ENCODE assay signal across 1 cellular context in the genomic region with DNA sequence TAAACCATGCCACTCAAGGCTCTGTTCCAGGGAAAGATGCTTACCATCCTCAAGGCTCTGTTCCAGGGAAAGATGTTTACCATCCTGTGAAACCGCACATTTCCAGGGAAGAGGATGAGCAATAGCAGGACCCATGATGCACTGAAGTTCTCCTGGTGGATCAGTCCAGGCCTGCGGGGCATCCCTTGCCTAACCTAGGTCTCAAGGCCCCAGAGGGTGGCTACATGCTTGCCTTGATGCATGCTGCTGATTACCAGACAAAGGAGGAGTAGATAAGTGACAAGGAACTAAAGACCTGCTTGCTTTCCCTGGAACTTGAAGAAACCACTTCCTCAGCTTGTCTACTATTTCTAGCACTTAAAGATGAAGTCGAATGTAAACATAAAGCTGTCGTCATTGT.
TF ChIP-seq lines count a peak whose summit lies in the region.

No MANE protein-coding gene starts in this region.

TF ChIP-seq in GM23338, 12 proteins besides CTCF, POLR2A, EP300 and RAD21 (continued from another document):
- TF ChIP-seq, protein P1, sequence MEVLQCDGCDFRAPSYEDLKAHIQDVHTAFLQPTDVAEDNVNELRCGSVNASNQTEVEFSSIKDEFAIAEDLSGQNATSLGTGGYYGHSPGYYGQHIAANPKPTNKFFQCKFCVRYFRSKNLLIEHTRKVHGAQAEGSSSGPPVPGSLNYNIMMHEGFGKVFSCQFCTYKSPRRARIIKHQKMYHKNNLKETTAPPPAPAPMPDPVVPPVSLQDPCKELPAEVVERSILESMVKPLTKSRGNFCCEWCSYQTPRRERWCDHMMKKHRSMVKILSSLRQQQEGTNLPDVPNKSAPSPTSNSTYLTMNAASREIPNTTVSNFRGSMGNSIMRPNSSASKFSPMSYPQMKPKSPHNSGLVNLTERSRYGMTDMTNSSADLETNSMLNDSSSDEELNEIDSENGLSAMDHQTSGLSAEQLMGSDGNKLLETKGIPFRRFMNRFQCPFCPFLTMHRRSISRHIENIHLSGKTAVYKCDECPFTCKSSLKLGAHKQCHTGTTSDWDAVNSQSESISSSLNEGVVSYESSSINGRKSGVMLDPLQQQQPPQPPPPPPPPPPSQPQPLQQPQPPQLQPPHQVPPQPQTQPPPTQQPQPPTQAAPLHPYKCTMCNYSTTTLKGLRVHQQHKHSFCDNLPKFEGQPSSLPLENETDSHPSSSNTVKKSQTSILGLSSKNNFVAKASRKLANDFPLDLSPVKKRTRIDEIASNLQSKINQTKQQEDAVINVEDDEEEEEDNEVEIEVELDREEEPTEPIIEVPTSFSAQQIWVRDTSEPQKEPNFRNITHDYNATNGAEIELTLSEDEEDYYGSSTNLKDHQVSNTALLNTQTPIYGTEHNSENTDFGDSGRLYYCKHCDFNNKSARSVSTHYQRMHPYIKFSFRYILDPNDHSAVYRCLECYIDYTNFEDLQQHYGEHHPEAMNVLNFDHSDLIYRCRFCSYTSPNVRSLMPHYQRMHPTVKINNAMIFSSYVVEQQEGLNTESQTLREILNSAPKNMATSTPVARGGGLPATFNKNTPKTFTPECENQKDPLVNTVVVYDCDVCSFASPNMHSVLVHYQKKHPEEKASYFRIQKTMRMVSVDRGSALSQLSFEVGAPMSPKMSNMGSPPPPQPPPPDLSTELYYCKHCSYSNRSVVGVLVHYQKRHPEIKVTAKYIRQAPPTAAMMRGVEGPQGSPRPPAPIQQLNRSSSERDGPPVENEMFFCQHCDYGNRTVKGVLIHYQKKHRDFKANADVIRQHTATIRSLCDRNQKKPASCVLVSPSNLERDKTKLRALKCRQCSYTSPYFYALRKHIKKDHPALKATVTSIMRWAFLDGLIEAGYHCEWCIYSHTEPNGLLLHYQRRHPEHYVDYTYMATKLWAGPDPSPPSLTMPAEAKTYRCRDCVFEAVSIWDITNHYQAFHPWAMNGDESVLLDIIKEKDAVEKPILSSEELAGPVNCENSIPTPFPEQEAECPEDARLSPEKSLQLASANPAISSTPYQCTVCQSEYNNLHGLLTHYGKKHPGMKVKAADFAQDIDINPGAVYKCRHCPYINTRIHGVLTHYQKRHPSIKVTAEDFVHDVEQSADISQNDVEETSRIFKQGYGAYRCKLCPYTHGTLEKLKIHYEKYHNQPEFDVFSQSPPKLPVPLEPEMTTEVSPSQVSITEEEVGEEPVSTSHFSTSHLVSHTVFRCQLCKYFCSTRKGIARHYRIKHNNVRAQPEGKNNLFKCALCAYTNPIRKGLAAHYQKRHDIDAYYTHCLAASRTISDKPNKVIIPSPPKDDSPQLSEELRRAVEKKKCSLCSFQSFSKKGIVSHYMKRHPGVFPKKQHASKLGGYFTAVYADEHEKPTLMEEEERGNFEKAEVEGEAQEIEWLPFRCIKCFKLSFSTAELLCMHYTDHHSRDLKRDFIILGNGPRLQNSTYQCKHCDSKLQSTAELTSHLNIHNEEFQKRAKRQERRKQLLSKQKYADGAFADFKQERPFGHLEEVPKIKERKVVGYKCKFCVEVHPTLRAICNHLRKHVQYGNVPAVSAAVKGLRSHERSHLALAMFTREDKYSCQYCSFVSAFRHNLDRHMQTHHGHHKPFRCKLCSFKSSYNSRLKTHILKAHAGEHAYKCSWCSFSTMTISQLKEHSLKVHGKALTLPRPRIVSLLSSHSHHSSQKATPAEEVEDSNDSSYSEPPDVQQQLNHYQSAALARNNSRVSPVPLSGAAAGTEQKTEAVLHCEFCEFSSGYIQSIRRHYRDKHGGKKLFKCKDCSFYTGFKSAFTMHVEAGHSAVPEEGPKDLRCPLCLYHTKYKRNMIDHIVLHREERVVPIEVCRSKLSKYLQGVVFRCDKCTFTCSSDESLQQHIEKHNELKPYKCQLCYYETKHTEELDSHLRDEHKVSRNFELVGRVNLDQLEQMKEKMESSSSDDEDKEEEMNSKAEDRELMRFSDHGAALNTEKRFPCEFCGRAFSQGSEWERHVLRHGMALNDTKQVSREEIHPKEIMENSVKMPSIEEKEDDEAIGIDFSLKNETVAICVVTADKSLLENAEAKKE (CRISPR knock-in tag; IDR thresholded peaks at IDR 0.05), result no peak
- TF ChIP-seq EZH2 (IDR thresholded peaks at IDR 0.05; ENCODE audit: low read depth, unreplicated experiment) (no peak), POLR2AphosphoS5 (IDR thresholded peaks at IDR 0.05; ENCODE audit: low read depth) (no peak), NANOG (IDR thresholded peaks at IDR 0.05; ENCODE audit: borderline replicate concordance) (no peak), ZNF114 (CRISPR knock-in tag; IDR thresholded peaks at IDR 0.05) (no peak), EZH2phosphoT487 (IDR thresholded peaks at IDR 0.05; ENCODE audit: unreplicated experiment) (no peak)
- TF ChIP-seq, protein P2, sequence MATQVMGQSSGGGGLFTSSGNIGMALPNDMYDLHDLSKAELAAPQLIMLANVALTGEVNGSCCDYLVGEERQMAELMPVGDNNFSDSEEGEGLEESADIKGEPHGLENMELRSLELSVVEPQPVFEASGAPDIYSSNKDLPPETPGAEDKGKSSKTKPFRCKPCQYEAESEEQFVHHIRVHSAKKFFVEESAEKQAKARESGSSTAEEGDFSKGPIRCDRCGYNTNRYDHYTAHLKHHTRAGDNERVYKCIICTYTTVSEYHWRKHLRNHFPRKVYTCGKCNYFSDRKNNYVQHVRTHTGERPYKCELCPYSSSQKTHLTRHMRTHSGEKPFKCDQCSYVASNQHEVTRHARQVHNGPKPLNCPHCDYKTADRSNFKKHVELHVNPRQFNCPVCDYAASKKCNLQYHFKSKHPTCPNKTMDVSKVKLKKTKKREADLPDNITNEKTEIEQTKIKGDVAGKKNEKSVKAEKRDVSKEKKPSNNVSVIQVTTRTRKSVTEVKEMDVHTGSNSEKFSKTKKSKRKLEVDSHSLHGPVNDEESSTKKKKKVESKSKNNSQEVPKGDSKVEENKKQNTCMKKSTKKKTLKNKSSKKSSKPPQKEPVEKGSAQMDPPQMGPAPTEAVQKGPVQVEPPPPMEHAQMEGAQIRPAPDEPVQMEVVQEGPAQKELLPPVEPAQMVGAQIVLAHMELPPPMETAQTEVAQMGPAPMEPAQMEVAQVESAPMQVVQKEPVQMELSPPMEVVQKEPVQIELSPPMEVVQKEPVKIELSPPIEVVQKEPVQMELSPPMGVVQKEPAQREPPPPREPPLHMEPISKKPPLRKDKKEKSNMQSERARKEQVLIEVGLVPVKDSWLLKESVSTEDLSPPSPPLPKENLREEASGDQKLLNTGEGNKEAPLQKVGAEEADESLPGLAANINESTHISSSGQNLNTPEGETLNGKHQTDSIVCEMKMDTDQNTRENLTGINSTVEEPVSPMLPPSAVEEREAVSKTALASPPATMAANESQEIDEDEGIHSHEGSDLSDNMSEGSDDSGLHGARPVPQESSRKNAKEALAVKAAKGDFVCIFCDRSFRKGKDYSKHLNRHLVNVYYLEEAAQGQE (IDR thresholded peaks at IDR 0.05; ENCODE audit: unreplicated experiment), result no peak
